ENCODE assay signal across 8 cellular contexts in the genomic region with DNA sequence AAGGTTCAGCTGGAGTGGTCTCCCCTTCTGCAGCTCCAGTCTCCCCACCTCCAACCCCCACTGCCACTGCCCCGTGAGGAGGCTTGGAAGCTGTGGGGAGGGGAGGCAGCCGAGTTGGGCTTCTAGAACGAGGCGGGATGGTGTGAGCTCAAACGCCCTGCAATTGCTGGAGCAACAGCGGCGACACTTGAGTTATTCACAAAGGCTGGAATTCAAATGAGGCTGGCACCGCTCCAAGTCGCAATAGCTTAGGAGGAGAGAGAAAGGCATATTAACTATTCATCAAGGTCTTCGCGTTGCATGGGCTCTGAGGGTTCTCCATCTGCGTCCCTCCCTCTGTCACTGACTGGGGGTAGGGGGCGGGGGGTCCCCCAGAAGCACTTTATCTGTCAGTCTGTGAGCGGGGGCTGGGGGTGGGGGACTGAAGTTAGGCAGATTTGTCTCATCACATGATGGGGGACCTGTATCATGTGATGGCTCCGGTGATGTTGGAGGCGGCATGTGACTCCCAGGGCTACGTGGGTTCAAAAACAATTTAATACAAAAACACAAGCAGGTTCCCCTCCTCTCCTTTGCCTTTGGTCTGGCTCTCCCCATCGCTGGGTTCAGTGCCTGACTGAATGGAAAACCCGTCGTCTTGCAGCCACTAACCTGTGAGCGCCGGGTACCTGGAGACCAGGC.
A peak's percentile ranks its signal among the peaks of the same experiment; 100 is the strongest.
DNase-seq lines count a peak whose midpoint lies in the region; ATAC-seq and TF ChIP-seq lines count a peak whose summit lies in the region.

No MANE protein-coding gene starts in this region.

- H3K36me3 ChIP-seq in adipocyte (ENCODE audit: control insufficient read depth, insufficient read depth, low read length, severe bottlenecking) (no peaks in the 10 kb centered on the region), prostate gland (no peaks in the 10 kb centered on the region)

- DNase-seq in Calu3, result peak; percentile 55
- DNase-seq in NCI-H1092 treated with DMSO at 0.1 percent for 48 hours (lab: John Stamatoyannopoulos, UW), result peak; percentile 43
- DNase-seq in adipocyte (ENCODE audit: low read depth), result peak; percentile 68
- DNase-seq in right cardiac atrium, result peak; percentile 65 to 87 (median 75)
- peak; percentile 10 for DNase-seq in prostate gland (ENCODE audit: low spot score)
- no peak for DNase-seq in T-helper 2 cell treated with Interferon-gamma antibody and Interleukin-4, amounts not matched to agents 5 μg/mL and 100 μg/mL, for 36 hours (ENCODE audit: low spot score)

- H3K4me1 Mint-ChIP-seq in Calu3 (ENCODE audit: low read depth, unreplicated experiment), result peaks cover 26% of the 10 kb centered on the region
- peaks cover 6% of the 10 kb centered on the region for H3K4me1 Mint-ChIP-seq in T-helper 2 cell treated with Interferon-gamma antibody and Interleukin-4, amounts not matched to agents 5 μg/mL and 100 μg/mL, for 36 hours (ENCODE audit: low read depth)

- ATAC-seq in right cardiac atrium (peak; percentile 45 to 63), GM21737 (IDR thresholded peaks at IDR 0.05; ENCODE audit: unreplicated experiment) (no peak), GM18498 (IDR thresholded peaks at IDR 0.05; ENCODE audit: unreplicated experiment) (no peak)

- peak overlapping the region; percentile 66 for H3K4me3 Mint-ChIP-seq in Calu3 (ENCODE audit: low read depth, unreplicated experiment)
- H3K4me3 Mint-ChIP-seq in T-helper 2 cell treated with Interferon-gamma antibody and Interleukin-4, amounts not matched to agents 5 μg/mL and 100 μg/mL, for 36 hours, result no peak overlapping the region

- peak overlapping the region; percentile 44 for H3K9ac ChIP-seq in adipocyte (ENCODE audit: low read length)

- TF ChIP-seq CTCF in Calu3 (IDR thresholded peaks at IDR 0.05; ENCODE audit: unreplicated experiment), result no peak
- TF ChIP-seq CTCF in prostate gland (IDR thresholded peaks at IDR 0.05), result no peak

- 3% methylated on average over 22 of the region's 22 CpGs for WGBS in right cardiac atrium
- WGBS in prostate gland, result under 1% methylated on average over 22 of the region's 22 CpGs

- TF ChIP-seq POLR2A in prostate gland (IDR thresholded peaks at IDR 0.05), result no peak

- H3K36me3 Mint-ChIP-seq in Calu3 (ENCODE audit: insufficient read depth, unreplicated experiment), result peaks cover 15% of the 10 kb centered on the region
- no peaks in the 10 kb centered on the region for H3K36me3 Mint-ChIP-seq in T-helper 2 cell treated with Interferon-gamma antibody and Interleukin-4, amounts not matched to agents 5 μg/mL and 100 μg/mL, for 36 hours (ENCODE audit: low read depth)

- H3K27ac Mint-ChIP-seq in Calu3 (ENCODE audit: unreplicated experiment), result no peak overlapping the region
- H3K27ac Mint-ChIP-seq in T-helper 2 cell treated with Interferon-gamma antibody and Interleukin-4, amounts not matched to agents 5 μg/mL and 100 μg/mL, for 36 hours, result no peak overlapping the region

- no peaks in the 10 kb centered on the region for H3K9me3 Mint-ChIP-seq in Calu3 (ENCODE audit: low read depth, unreplicated experiment)
- H3K9me3 Mint-ChIP-seq in T-helper 2 cell treated with Interferon-gamma antibody and Interleukin-4, amounts not matched to agents 5 μg/mL and 100 μg/mL, for 36 hours, result no peaks in the 10 kb centered on the region

- H3K4me3 ChIP-seq in adipocyte (ENCODE audit: low read length) (peak overlapping the region; percentile 70), right cardiac atrium (ENCODE audit: low read length) (peak overlapping the region; percentile 36), prostate gland (peak overlapping the region in 1 of 2 donors; percentile 2)

- H3K27ac ChIP-seq in right cardiac atrium (ENCODE audit: low read length), result no peak overlapping the region
- no peak overlapping the region for H3K27ac ChIP-seq in prostate gland

- peaks cover 46% of the 10 kb centered on the region for H3K27me3 Mint-ChIP-seq in Calu3 (ENCODE audit: unreplicated experiment)
- peaks cover 46% of the 10 kb centered on the region for H3K27me3 Mint-ChIP-seq in T-helper 2 cell treated with Interferon-gamma antibody and Interleukin-4, amounts not matched to agents 5 μg/mL and 100 μg/mL, for 36 hours (ENCODE audit: low read depth)

- intact Hi-C loops in Calu3 (cut with micrococcal nuclease; ENCODE audit: unreplicated experiment), result no loop called here
- intact Hi-C loops in right cardiac atrium (cut with DNase I), result no loop called here
- intact Hi-C loops in prostate gland (cut with DNase I), result no loop called here

- CTCF ChIA-PET in Calu3 (lab: Charles Lee), result interaction anchor here (0.6 to 1.4 kb wide), 6 partner anchors 9 to 357 kb away, joined by 3 to 12 read pairs (median 3); no protein-coding TSS in a partner anchor

- H3K27me3 ChIP-seq in adipocyte (replicated peaks; ENCODE audit: control insufficient read depth, insufficient read depth, low read length) (no peaks in the 10 kb centered on the region), right cardiac atrium (ENCODE audit: control insufficient read depth, insufficient read depth) (no peaks in the 10 kb centered on the region), prostate gland (replicated peaks; ENCODE audit: insufficient read depth) (peaks cover 2% of the 10 kb centered on the region)

- H3K9me3 ChIP-seq in adipocyte (ENCODE audit: control insufficient read depth, low read length) (no peaks in the 10 kb centered on the region), right cardiac atrium (ENCODE audit: control insufficient read depth, low read length) (no peaks in the 10 kb centered on the region), prostate gland (no peaks in the 10 kb centered on the region)

- H3K4me1 ChIP-seq in adipocyte (ENCODE audit: control insufficient read depth, insufficient read depth, low read length) (peaks cover 5% of the 10 kb centered on the region), right cardiac atrium (ENCODE audit: control insufficient read depth, insufficient read depth, low read length) (no peaks in the 10 kb centered on the region), prostate gland (replicated peaks) (no peaks in the 10 kb centered on the region)

- no TSS peak for BruUV-seq in Calu3 (replicated peaks; lab: Mats Ljungman, UMichigan)

Comparison
In these comparisons a context has a peak if more than half of its experiments do, and no peak if none do; other contexts are left out.
1. ATAC-seq: peak in right cardiac atrium (2 of 2); none in GM21737 (single experiment) and GM18498 (single experiment).